ENCODE assay signal across 8 cellular contexts in the genomic region with DNA sequence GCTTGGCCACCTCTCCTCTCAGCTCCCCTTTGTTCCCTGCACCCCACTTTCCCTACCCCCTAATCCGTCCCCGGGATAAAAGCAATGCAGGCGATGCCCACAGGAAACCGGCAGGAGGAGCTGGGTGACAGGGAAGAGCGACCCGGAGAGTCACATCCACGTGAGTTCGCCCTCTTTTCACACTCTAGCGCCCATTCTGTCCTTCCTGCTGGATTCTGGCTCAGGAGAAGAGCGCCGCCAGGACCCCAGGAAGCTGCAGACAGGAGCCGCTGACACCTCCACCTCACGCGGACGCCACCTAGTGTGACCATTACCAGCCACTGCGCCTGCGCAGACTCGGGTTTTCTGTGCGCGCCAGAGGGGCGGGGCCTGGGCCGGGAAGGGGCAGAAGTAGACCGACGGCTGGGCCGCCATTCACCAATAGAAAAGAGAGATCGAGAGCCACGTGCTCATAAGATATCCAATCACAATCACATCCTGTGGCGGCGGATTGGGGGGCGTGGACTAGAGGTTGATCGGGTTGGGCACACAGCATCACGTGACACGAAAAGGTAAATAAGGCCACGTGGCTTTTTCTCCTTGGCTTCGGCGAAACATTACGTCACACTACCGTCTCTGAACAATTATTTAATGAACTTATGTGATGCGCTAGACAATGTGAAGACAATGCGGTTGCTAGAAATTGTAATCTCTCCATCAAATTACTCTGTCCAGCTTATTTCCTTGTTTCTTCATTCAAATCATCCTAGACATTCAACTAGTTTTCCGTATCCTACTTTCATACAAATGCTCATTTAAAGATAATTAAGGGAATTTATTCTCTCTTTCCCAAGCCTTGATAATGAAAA.
DNase-seq lines count a peak whose midpoint lies in the region; TF ChIP-seq lines count a peak whose summit lies in the region.

No MANE protein-coding gene starts in this region.

- H4K20me1 ChIP-seq in MM.1S (ENCODE audit: insufficient read depth, low read length): no peaks in the 10 kb centered on the region

- H3K36me3 ChIP-seq in MM.1S (replicated peaks; ENCODE audit: insufficient read depth, low read length) (no peaks in the 10 kb centered on the region), neuron (ENCODE audit: insufficient read depth, low read length) (no peaks in the 10 kb centered on the region), subcutaneous abdominal adipose tissue (ENCODE audit: control insufficient read depth in 5 of 5, insufficient read depth in 5 of 5, low read length in 5 of 5) (no peaks in the 10 kb centered on the region)

- H3K4me1 ChIP-seq in MM.1S (ENCODE audit: low read length) (no peaks in the 10 kb centered on the region), neuron (ENCODE audit: insufficient read depth, low read length) (peaks cover 7% of the 10 kb centered on the region), subcutaneous abdominal adipose tissue (ENCODE audit: control insufficient read depth in 5 of 5, insufficient read depth in 5 of 5, low read length in 5 of 5) (peaks cover 0 to 14% (median 13%) of the 10 kb centered on the region in 5 donors)

- H3K4me3 ChIP-seq in MM.1S (ENCODE audit: low read length): peak overlapping the region; percentile 68
- H3K4me3 ChIP-seq in neuron (ENCODE audit: low read length): peak overlapping the region; percentile 64
- peak overlapping the region; percentile 79 to 95 (median 90) for H3K4me3 ChIP-seq in subcutaneous abdominal adipose tissue (ENCODE audit: low read depth in 1 of 5, low read length in 5 of 5)

- peak overlapping the region; percentile 39; the same call in 1 of the 2 replicates for H3K27ac ChIP-seq in MM.1S (ENCODE audit: low read length)
- H3K27ac ChIP-seq in subcutaneous abdominal adipose tissue (ENCODE audit: low read depth, low read length): peak overlapping the region; percentile 54

- peak; percentile 40 for TF ChIP-seq CTCF in MM.1S (IDR thresholded peaks at IDR 0.05; ENCODE audit: low read length)

- no peaks in the 10 kb centered on the region for H3F3A ChIP-seq in MM.1S (ENCODE audit: insufficient read depth, low read length)

- H3K27me3 ChIP-seq in MM.1S (replicated peaks; ENCODE audit: insufficient read depth, low read length) (no peaks in the 10 kb centered on the region), neuron (ENCODE audit: insufficient read depth, low read length) (no peaks in the 10 kb centered on the region), subcutaneous abdominal adipose tissue (ENCODE audit: control insufficient read depth in 5 of 5, insufficient read depth in 4 of 5, low read length in 5 of 5) (no peaks in the 10 kb centered on the region)

- H3K79me2 ChIP-seq in MM.1S (ENCODE audit: low read length): no peaks in the 10 kb centered on the region

- peak overlapping the region; percentile 61 for H2AFZ ChIP-seq in MM.1S (ENCODE audit: low read length)
- H2AFZ ChIP-seq in neuron (ENCODE audit: low read depth, low read length): peak overlapping the region; percentile 36

- H3K9ac ChIP-seq in MM.1S (ENCODE audit: low read length): peak overlapping the region; percentile 81
- H3K9ac ChIP-seq in subcutaneous abdominal adipose tissue (ENCODE audit: low read length in 5 of 5): peak overlapping the region; percentile 50 to 88 (median 81)

- peak overlapping the region; percentile 89 for H3K4me2 ChIP-seq in MM.1S (ENCODE audit: low read depth, low read length)

- DNase-seq in GF-D8 (lab: John Stamatoyannopoulos, UW) (peak; percentile 99), HCEC 1CT (peak; percentile 100), MM.1S (peak; percentile 97), SIG-M5 (lab: John Stamatoyannopoulos, UW) (peak; percentile 98), foreskin melanocyte (peak; percentile 98)
- DNase-seq in activated naive CD4-positive, alpha-beta T cell (lab: John Stamatoyannopoulos, UW): peak; percentile 100

- H3K9me3 ChIP-seq in MM.1S (replicated peaks; ENCODE audit: insufficient read depth, low read length): no peaks in the 10 kb centered on the region
- no peaks in the 10 kb centered on the region for H3K9me3 ChIP-seq in neuron (ENCODE audit: low read length)
- H3K9me3 ChIP-seq in subcutaneous abdominal adipose tissue (ENCODE audit: control insufficient read depth in 5 of 5, low read length in 5 of 5): no peaks in the 10 kb centered on the region

- H3K9me2 ChIP-seq in MM.1S (replicated peaks; ENCODE audit: insufficient read depth, low read length): no peaks in the 10 kb centered on the region

Comparison
In these comparisons a context has a peak if more than half of its experiments do, and no peak if none do; other contexts are left out.
1. Peak in every context shown above with its lines: DNase-seq, H3K4me3 ChIP-seq and H3K27ac ChIP-seq.